Comparison of ENCODE assay signal across 8 cellular contexts in the genomic region with DNA sequence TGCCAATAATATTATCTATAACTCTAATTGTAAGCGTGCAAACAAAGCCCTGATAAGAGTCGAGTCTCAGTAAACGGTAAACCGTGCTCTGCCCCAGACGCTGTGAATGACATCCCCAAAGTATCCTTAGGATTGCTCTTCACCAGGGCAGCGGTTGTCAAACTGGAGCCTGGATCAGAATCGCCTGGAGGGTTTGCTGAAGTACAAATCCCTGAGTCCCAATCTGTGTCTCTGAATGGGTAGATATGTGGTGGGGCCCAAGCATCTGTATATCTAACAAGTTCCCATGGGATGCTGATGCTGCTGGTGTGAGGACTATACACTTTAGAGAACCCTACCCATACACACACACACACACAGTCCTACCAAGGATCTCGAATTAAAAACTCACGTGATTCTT. TPM values are rescaled to one million over a fixed set of nuclear protein-coding genes. Genes with fewer than 3 reads are reported as not detected.
A peak's percentile ranks its signal among the peaks of the same experiment; 100 is the strongest.
DNase-seq lines count a peak whose midpoint lies in the region; ATAC-seq, FAIRE-seq and TF ChIP-seq lines count a peak whose summit lies in the region.

No MANE protein-coding gene starts in this region.

- TF ChIP-seq POLR2A in GM12878 (IDR thresholded peaks at IDR 0.05; ENCODE audit: low read depth, low read length): no peak

- SMC1A ChIA-PET in GM12878 (lab: Charles Lee; ENCODE audit: uncharacterized antibody, unreplicated experiment): interaction anchor here (0.7 to 18.1 kb wide), 8 partner anchors 38 to 290 kb away, joined by 3 to 362 read pairs (median 4); no protein-coding TSS in a partner anchor

- H3K4me3 ChIP-seq in KMS-11 (IDR thresholded peaks at IDR 0.05; ENCODE audit: insufficient read depth, low read depth, low read length) (no peak overlapping the region), GM12878 (no peak overlapping the region)

- no peak for TF ChIP-seq RAD21 in GM12878 (IDR thresholded peaks at IDR 0.05; ENCODE audit: insufficient read depth, low read depth, low read length)

- ATAC-seq in GM12878: no peak

- TF ChIP-seq CTCF in C4-2B (conservative IDR thresholded peaks at IDR 0.05): no peak
- no peak; the same call in 1 of the 2 replicates for TF ChIP-seq CTCF in KMS-11 (conservative IDR thresholded peaks at IDR 0.05; ENCODE audit: low read depth, low read length)
- TF ChIP-seq CTCF in GM12878 (IDR thresholded peaks at IDR 0.05 in 2 of 3, conservative IDR thresholded peaks at IDR 0.05 in 1 of 3; ENCODE audit: control insufficient read depth in 2 of 3, extremely low read depth in 1 of 3, insufficient read depth in 1 of 3, low read depth in 3 of 3, low read length in 3 of 3): no peak
- no peak for TF ChIP-seq CTCF in nephron (IDR thresholded peaks at IDR 0.05; ENCODE audit: unreplicated experiment in 3 of 3)

- in situ Hi-C loops in GM12878 (cut with MboI): loop anchor here (5.0 to 10.0 kb wide), 3 partner anchors 238 to 480 kb away; no protein-coding TSS in a partner anchor

- BruUV-seq in GM12878 (replicated peaks; lab: Mats Ljungman, UMichigan): no TSS peak

- H3K4me1 Mint-ChIP-seq in nephron: peaks cover 32% of the 10 kb centered on the region

- H4K20me1 ChIP-seq in KMS-11 (ENCODE audit: insufficient read depth) (no peaks in the 10 kb centered on the region), GM12878 (ENCODE audit: control insufficient read depth, insufficient read depth) (peaks cover 2% of the 10 kb centered on the region; the same call in 1 of the 2 replicates)

- H3K36me3 ChIP-seq in KMS-11 (ENCODE audit: insufficient read depth): no peaks in the 10 kb centered on the region
- H3K36me3 ChIP-seq in GM12878 (ENCODE audit: control insufficient read depth in 2 of 2, insufficient read depth in 2 of 2, low read length in 1 of 2): no peaks in the 10 kb centered on the region

- RAD21 ChIA-PET in GM12878 (lab: Charles Lee; ENCODE audit: unreplicated experiment): interaction anchor here (1.3 to 11.9 kb wide), 5 partner anchors 10 to 287 kb away, joined by 3 to 262 read pairs (median 7); no protein-coding TSS in a partner anchor

- peaks cover 5% of the 10 kb centered on the region for H3K27me3 Mint-ChIP-seq in nephron (ENCODE audit: low read depth)

- WGBS in GM12878 (ENCODE audit: insufficient coverage, insufficient replicate concordance, low lambda C conversion rate, missing lambda C conversion rate): 47% methylated on average over 9 of the region's 9 CpGs

- peak overlapping the region; percentile 15; the same call in 1 of the 2 replicates for H3K4me2 ChIP-seq in KMS-11
- 0 out of 2 replicates have a peak overlapping the region, but pooled peaks have one; percentile 14 for H3K4me2 ChIP-seq in GM12878 (ENCODE audit: control insufficient read depth, insufficient read depth)

- H3K79me2 ChIP-seq in KMS-11 (ENCODE audit: insufficient read depth, low read depth): no peaks in the 10 kb centered on the region
- H3K79me2 ChIP-seq in GM12878 (ENCODE audit: control insufficient read depth, insufficient read depth, low read length): peaks cover 31% of the 10 kb centered on the region

- H3K4me3 Mint-ChIP-seq in nephron: peak overlapping the region; percentile 87 to 89 (median 88)

- no peaks in the 10 kb centered on the region for H3K36me3 Mint-ChIP-seq in nephron (ENCODE audit: low read depth)

- intact Hi-C loops in GM12878 (cut with micrococcal nuclease; ENCODE audit: unreplicated experiment): loop anchor here (10.0 kb wide), 1 partner anchor 480 kb away; no protein-coding TSS in a partner anchor

- H3K9me3 ChIP-seq in GM12878 (replicated peaks; ENCODE audit: control insufficient read depth, insufficient read depth, low read length): no peaks in the 10 kb centered on the region

- TF ChIP-seq EP300 in GM12878 (IDR thresholded peaks at IDR 0.05; ENCODE audit: borderline replicate concordance in 1 of 2, control insufficient read depth in 1 of 2, low read depth in 2 of 2, low read length in 2 of 2): no peak

- H3K9ac ChIP-seq in KMS-11: no peak overlapping the region
- no peak overlapping the region for H3K9ac ChIP-seq in GM12878 (ENCODE audit: control insufficient read depth, insufficient read depth, low read length)

- no peak for DNase-seq in GM12878 (ENCODE audit: low read depth, low spot score)
- DNase-seq in Kasumi-1 (lab: John Stamatoyannopoulos, UW): no peak
- no peak for DNase-seq in hypothalamus (lab: John Stamatoyannopoulos, UW)
- no peak for DNase-seq in SIG-M5 (lab: John Stamatoyannopoulos, UW)
- DNase-seq in NCI-H1930 (lab: John Stamatoyannopoulos, UW): no peak

- H3K9me3 Mint-ChIP-seq in nephron: no peaks in the 10 kb centered on the region

- peak overlapping the region; percentile 57 to 98 (median 94) for H3K27ac Mint-ChIP-seq in nephron

- no peak for FAIRE-seq in GM12878 (lab: Jason Lieb, UNC)

- POLR2A ChIA-PET in GM12878 (lab: Charles Lee): interaction anchor here (2.0 kb wide), 1 partner anchor 239 kb away, joined by 6 read pairs; no protein-coding TSS in a partner anchor

- H3K27me3 ChIP-seq in KMS-11 (ENCODE audit: insufficient read depth, low read depth): no peaks in the 10 kb centered on the region
- no peaks in the 10 kb centered on the region for H3K27me3 ChIP-seq in GM12878 (replicated peaks in 1 of 2; ENCODE audit: control insufficient read depth in 2 of 2, insufficient read depth in 2 of 2, low read length in 1 of 2)

- H3K27ac ChIP-seq in C4-2B: peak overlapping the region; percentile 66; the same call in 1 of the 2 replicates
- H3K27ac ChIP-seq in KMS-11: no peak overlapping the region
- no peak overlapping the region for H3K27ac ChIP-seq in GM12878 (ENCODE audit: control insufficient read depth, insufficient read depth)

- CTCF ChIA-PET in GM12878 (lab: Yijun Ruan, JAX): interaction anchor here (0.8 to 18.7 kb wide), 13 partner anchors 8 to 288 kb away, joined by 3 to 567 read pairs (median 5); no protein-coding TSS in a partner anchor

- H3K4me1 ChIP-seq in KMS-11 (ENCODE audit: low read depth, poor library complexity, severe bottlenecking) (peaks cover 25% of the 10 kb centered on the region), GM12878 (ENCODE audit: control insufficient read depth, insufficient read depth, low read length) (no peaks in the 10 kb centered on the region; the same call in 1 of the 2 replicates)

- peak overlapping the region; percentile 39; the same call in 1 of the 2 replicates for H2AFZ ChIP-seq in KMS-11 (ENCODE audit: low read depth)
- H2AFZ ChIP-seq in GM12878 (ENCODE audit: control insufficient read depth, low read depth, low read length): no peak overlapping the region

RNA-seq across cellular contexts. Expression of a gene that starts 0.8 kb away (rescaled TPM):
- total RNA-seq in GM12878 (2013; cell fraction: nucleolus; rRNA removed): 108 and 115 TPM in 2 replicates
- total RNA-seq in GM12878 (2014; rRNA removed) (22.2 and 23.1 TPM in 2 replicates), GM12878 (2014; rRNA removed; fragmentation: Illumina TruSeq; extraction: Trizol) (17.5 and 19.7 TPM in 2 replicates), GM12878 (2021) (24.6 and 24.8 TPM in 2 replicates)
- polyA plus RNA-seq in GM12878 (2011; ENCODE audit: low read depth): 4.4 TPM
- polyA plus RNA-seq in GM12878 (2011; rRNA removed) (12.1 and 18.8 TPM in 2 replicates), GM12878 (2014; fragmentation: Illumina TruSeq; extraction: Trizol) (19.8 and 23.3 TPM in 2 replicates), GM12878 (2014; fragmentation: Nextera tagmentation; extraction: Ambion mirVana) (1 to 10 TPM; 2.7 to 3.1 TPM), GM12878 (2014; rRNA removed) (10.6 and 12.5 TPM in 2 replicates), GM12878 (2016; fragmentation: Nextera tagmentation; extraction: Ambion mirVana) (10 to 100 TPM; 15.9 to 19.3 TPM)
- polyA plus RNA-seq in GM12878 (2011; cell fraction: cytosol; rRNA removed): 15.4 and 20.5 TPM in 2 replicates
- 18.9 and 19.3 TPM in 2 replicates for polyA plus RNA-seq in GM12878 (2011; cell fraction: nucleus; rRNA removed)
- polyA plus RNA-seq in GM12878 (2012): 7.5 and 9.0 TPM in 2 replicates
- polyA minus RNA-seq in GM12878 (2011; rRNA and poly(A)+ RNA removed): 43.5 and 47.3 TPM in 2 replicates
- polyA minus RNA-seq in GM12878 (2011; cell fraction: cytosol; rRNA and poly(A)+ RNA removed): 10.4 and 13.5 TPM in 2 replicates
- 31.8 and 43.5 TPM in 2 replicates for polyA minus RNA-seq in GM12878 (2011; cell fraction: nucleus; rRNA and poly(A)+ RNA removed)

RNA-seq across cellular contexts. Expression of a gene that starts 41.6 kb away (rescaled TPM):
- total RNA-seq in GM12878 (2013; cell fraction: nucleolus; rRNA removed): not detected in 2 replicates
- total RNA-seq in GM12878 (2014; rRNA removed) (138 and 149 TPM in 2 replicates), GM12878 (2014; rRNA removed; fragmentation: Illumina TruSeq; extraction: Trizol) (104 and 111 TPM in 2 replicates), GM12878 (2021) (102 and 107 TPM in 2 replicates)
- polyA plus RNA-seq in GM12878 (2011; ENCODE audit: low read depth): 49.9 TPM
- polyA plus RNA-seq in GM12878 (2011; rRNA removed) (0.14 and 0.29 TPM in 2 replicates), GM12878 (2014; fragmentation: Illumina TruSeq; extraction: Trizol) (130 and 178 TPM in 2 replicates), GM12878 (2014; fragmentation: Nextera tagmentation; extraction: Ambion mirVana) (10 to 100 TPM; 41.2 to 84.3 TPM), GM12878 (2014; rRNA removed) (142 and 153 TPM in 2 replicates), GM12878 (2016; fragmentation: Nextera tagmentation; extraction: Ambion mirVana) (100 to 1,000 TPM; 169 to 175 TPM)
- polyA plus RNA-seq in GM12878 (2011; cell fraction: cytosol; rRNA removed): 0.40 and 0.55 TPM in 2 replicates
- polyA plus RNA-seq in GM12878 (2011; cell fraction: nucleus; rRNA removed): 0.29 and 0.37 TPM in 2 replicates
- 31.9 and 46.9 TPM in 2 replicates for polyA plus RNA-seq in GM12878 (2012)
- not detected in 2 replicates for polyA minus RNA-seq in GM12878 (2011; rRNA and poly(A)+ RNA removed)
- not detected in 2 replicates for polyA minus RNA-seq in GM12878 (2011; cell fraction: cytosol; rRNA and poly(A)+ RNA removed)
- polyA minus RNA-seq in GM12878 (2011; cell fraction: nucleus; rRNA and poly(A)+ RNA removed): not detected in 2 replicates
